33 cellular contexts compared by ENCODE assay signal in genomic region chr6:111618407-111618806, GRCh38.
"Had no signal": no experiment of that assay in that cellular context is flagged by ENCODE, and none has a peak within 500 bp of the region (broad histone marks: within the 10 kb centered on the region; RNA-seq: fewer than 3 reads in every experiment).

No MANE protein-coding gene starts in this region.

- H3K27me3 Mint-ChIP-seq: brain had no signal

- DNase-seq: activated B cell treated with CpG ODN at 0.5 μM for 24 hours; activated CD4-positive, alpha-beta T cell treated with anti-CD3 and anti-CD28 coated beads for 48 hours; activated CD4-positive, alpha-beta T cell treated with anti-CD3 and anti-CD28 coated beads, Interleukin-2, amount 50 U/mL, for 1 hour; activated CD4-positive, alpha-beta T cell treated with anti-CD3 and anti-CD28 coated beads, Interleukin-2, amount 50 U/mL, for 48 hours; activated CD8-positive, alpha-beta T cell treated with anti-CD3 and anti-CD28 coated beads for 36 hours; activated gamma-delta T cell; activated naive CD4-positive, alpha-beta T cell; activated naive CD4-positive, alpha-beta T cell treated with anti-CD3 and anti-CD28 coated beads, Interleukin-2, amount 10 ng/mL, durations not matched to agents 7 days and 5 days; activated naive CD8-positive, alpha-beta T cell treated with anti-CD3 and anti-CD28 coated beads, Interleukin-2, amount 10 ng/mL, durations not matched to agents 7 days and 5 days; activated T-cell treated with anti-CD3 and anti-CD28 coated beads, Interleukin-2, amount 50 U/mL, for 1 hour; activated T-cell treated with anti-CD3 and anti-CD28 coated beads, Interleukin-2, amount 50 U/mL, for 48 hours; central memory CD4-positive, alpha-beta T cell; cerebellar nuclear complex; colonic mucosa; effector CD8-positive, alpha-beta T cell; esophagus squamous epithelium; foreskin melanocyte; heart right ventricle; T-helper 1 cell; T-helper 17 cell; T1000; WERI-Rb-1 had no signal

- H3K9me3 Mint-ChIP-seq: activated B cell treated with CpG ODN at 0.5 μM for 24 hours; activated CD8-positive, alpha-beta T cell treated with anti-CD3 and anti-CD28 coated beads for 36 hours; activated naive CD4-positive, alpha-beta T cell treated with anti-CD3 and anti-CD28 coated beads, Interleukin-2, amount 10 ng/mL, durations not matched to agents 7 days and 5 days; activated naive CD4-positive, alpha-beta T cell treated with anti-CD3 and anti-CD28 coated beads, Interleukin-2, amount 50 U/mL, for 72 hours; activated naive CD8-positive, alpha-beta T cell treated with anti-CD3 and anti-CD28 coated beads, Interleukin-2, amount 10 ng/mL, durations not matched to agents 7 days and 5 days; activated T-helper 1 cell treated with anti-CD3 and anti-CD28 coated beads, Interleukin-12 subunit alpha, Interleukin-12 subunit beta, Interleukin-2, Interleukin-4 antibody, amounts not matched to agents 30 ng/mL and 10 ng/mL and 1 ng/mL, durations not matched to agents 14 hours and 24 hours and 36 hours; brain; T-helper 2 cell treated with Interferon-gamma antibody and Interleukin-4, amounts not matched to agents 5 μg/mL and 100 μg/mL, for 36 hours had no signal

- H3K4me1 ChIP-seq: ascending aorta, breast epithelium, colonic mucosa, gastroesophageal sphincter had no signal

- H3K4me1 Mint-ChIP-seq: activated B cell treated with CpG ODN at 0.5 μM for 24 hours; activated naive CD4-positive, alpha-beta T cell treated with anti-CD3 and anti-CD28 coated beads, Interleukin-2, amount 10 ng/mL, durations not matched to agents 7 days and 5 days; activated naive CD8-positive, alpha-beta T cell treated with anti-CD3 and anti-CD28 coated beads, Interleukin-2, amount 10 ng/mL, durations not matched to agents 7 days and 5 days had no signal

- H3K4me3 ChIP-seq: ascending aorta, breast epithelium, cardiac muscle cell, colonic mucosa, esophagus squamous epithelium, gastroesophageal sphincter, heart right ventricle had no signal

- H3K27ac Mint-ChIP-seq: activated B cell treated with CpG ODN at 0.5 μM for 24 hours; activated CD8-positive, alpha-beta T cell treated with anti-CD3 and anti-CD28 coated beads for 36 hours; activated naive CD4-positive, alpha-beta T cell treated with anti-CD3 and anti-CD28 coated beads, Interleukin-2, amount 10 ng/mL, durations not matched to agents 7 days and 5 days; activated naive CD4-positive, alpha-beta T cell treated with anti-CD3 and anti-CD28 coated beads, Interleukin-2, amount 50 U/mL, for 72 hours; activated naive CD8-positive, alpha-beta T cell treated with anti-CD3 and anti-CD28 coated beads, Interleukin-2, amount 10 ng/mL, durations not matched to agents 7 days and 5 days; activated T-helper 1 cell treated with anti-CD3 and anti-CD28 coated beads, Interleukin-12 subunit alpha, Interleukin-12 subunit beta, Interleukin-2, Interleukin-4 antibody, amounts not matched to agents 30 ng/mL and 10 ng/mL and 1 ng/mL, durations not matched to agents 14 hours and 24 hours and 36 hours; T-helper 17 cell; T-helper 2 cell treated with Interferon-gamma antibody and Interleukin-4, amounts not matched to agents 5 μg/mL and 100 μg/mL, for 36 hours had no signal

- ATAC-seq: activated CD4-positive, CD25-positive, alpha-beta regulatory T cell treated with anti-CD3 and anti-CD28 coated beads, Interleukin-2, amount 50 U/mL, for 24 hours; activated CD8-positive, alpha-beta T cell treated with anti-CD3 and anti-CD28 coated beads for 36 hours; activated naive CD4-positive, alpha-beta T cell treated with anti-CD3 and anti-CD28 coated beads, Interleukin-2, amount 50 U/mL, for 72 hours; gastroesophageal sphincter; T-helper 17 cell had no signal

- H3K9me3 ChIP-seq: ascending aorta, breast epithelium, colonic mucosa, esophagus squamous epithelium, gastroesophageal sphincter, heart right ventricle had no signal

- FAIRE-seq: endometrium had no signal

- H3K36me3 Mint-ChIP-seq: activated naive CD4-positive, alpha-beta T cell treated with anti-CD3 and anti-CD28 coated beads, Interleukin-2, amount 10 ng/mL, durations not matched to agents 7 days and 5 days; activated naive CD4-positive, alpha-beta T cell treated with anti-CD3 and anti-CD28 coated beads, Interleukin-2, amount 50 U/mL, for 72 hours; activated naive CD8-positive, alpha-beta T cell treated with anti-CD3 and anti-CD28 coated beads, Interleukin-2, amount 10 ng/mL, durations not matched to agents 7 days and 5 days; brain had no signal

- H3K4me3 Mint-ChIP-seq: activated B cell treated with CpG ODN at 0.5 μM for 24 hours; activated CD8-positive, alpha-beta T cell treated with anti-CD3 and anti-CD28 coated beads for 36 hours; activated naive CD4-positive, alpha-beta T cell treated with anti-CD3 and anti-CD28 coated beads, Interleukin-2, amount 10 ng/mL, durations not matched to agents 7 days and 5 days; activated naive CD8-positive, alpha-beta T cell treated with anti-CD3 and anti-CD28 coated beads, Interleukin-2, amount 10 ng/mL, durations not matched to agents 7 days and 5 days; activated T-helper 1 cell treated with anti-CD3 and anti-CD28 coated beads, Interleukin-12 subunit alpha, Interleukin-12 subunit beta, Interleukin-2, Interleukin-4 antibody, amounts not matched to agents 30 ng/mL and 10 ng/mL and 1 ng/mL, durations not matched to agents 14 hours and 24 hours and 36 hours; brain; T-helper 17 cell; T-helper 2 cell treated with Interferon-gamma antibody and Interleukin-4, amounts not matched to agents 5 μg/mL and 100 μg/mL, for 36 hours had no signal

- H3K27me3 ChIP-seq: ascending aorta, breast epithelium, cardiac muscle cell, colonic mucosa, esophagus squamous epithelium, gastroesophageal sphincter, heart right ventricle had no signal

- H3K27ac ChIP-seq: ascending aorta, breast epithelium, cardiac muscle cell, colonic mucosa, epithelial cell of prostate, esophagus squamous epithelium, gastroesophageal sphincter, heart right ventricle, WERI-Rb-1 had no signal

- H3K36me3 ChIP-seq: ascending aorta, breast epithelium, cardiac muscle cell, colonic mucosa, esophagus squamous epithelium, gastroesophageal sphincter, heart right ventricle, WERI-Rb-1 had no signal
